Comparison of ENCODE assay signal across 8 cellular contexts in genomic region chr21:25573409-25574206, GRCh38. TPM values are rescaled to one million over a fixed set of nuclear protein-coding genes. Genes with fewer than 3 reads are reported as not detected.
DNase-seq lines count a peak whose midpoint lies in the region; ATAC-seq, FAIRE-seq and TF ChIP-seq lines count a peak whose summit lies in the region.

No MANE protein-coding gene starts in this region.

- intact Hi-C loops in uterus (cut with DNase I; ENCODE audit: low total_unique reads): no loop called here

- no peak overlapping the region for H3K4me3 ChIP-seq in A549
- H3K4me3 ChIP-seq in WERI-Rb-1 (ENCODE audit: low read depth, low read length): no peak overlapping the region
- H3K4me3 ChIP-seq in uterus: no peak overlapping the region

- no peaks in the 10 kb centered on the region for H3K27me3 Mint-ChIP-seq in chondrocyte (ENCODE audit: low read depth)

- H3K9me3 ChIP-seq in A549: no peaks in the 10 kb centered on the region
- H3K9me3 ChIP-seq in WERI-Rb-1 (ENCODE audit: severe bottlenecking): no peaks in the 10 kb centered on the region
- H3K9me3 ChIP-seq in uterus: no peaks in the 10 kb centered on the region

- H3K36me3 ChIP-seq in WERI-Rb-1: peaks cover 9% of the 10 kb centered on the region
- H3K36me3 ChIP-seq in uterus: no peaks in the 10 kb centered on the region

- no peak for TF ChIP-seq EP300 in A549 (IDR thresholded peaks at IDR 0.05)

- TF ChIP-seq RAD21 in A549 (conservative IDR thresholded peaks at IDR 0.05 in 1 of 2, IDR thresholded peaks at IDR 0.05 in 1 of 2): no peak

- no peak overlapping the region for H3K27ac ChIP-seq in A549
- H3K27ac ChIP-seq in WERI-Rb-1: no peak overlapping the region
- no peak overlapping the region for H3K27ac ChIP-seq in uterus

- peak overlapping the region; percentile 66 for H3K4me2 ChIP-seq in A549

- peak; percentile 7 for FAIRE-seq in A549 (lab: Jason Lieb, UNC)

- no peak overlapping the region for H3K4me3 Mint-ChIP-seq in chondrocyte (ENCODE audit: unreplicated experiment)

- no peaks in the 10 kb centered on the region for H3K36me3 Mint-ChIP-seq in chondrocyte (ENCODE audit: low read depth)

- TF ChIP-seq CTCF in A549 (IDR thresholded peaks at IDR 0.05) (no peak), chondrocyte (IDR thresholded peaks at IDR 0.05) (peak; percentile 36), WERI-Rb-1 (IDR thresholded peaks at IDR 0.05; ENCODE audit: low read depth, low read length) (no peak), uterus (IDR thresholded peaks at IDR 0.05) (no peak)

- peak; percentile 67 to 80; a peak in 5 of 6 replicates for ATAC-seq in A549
- ATAC-seq in GM18517 (IDR thresholded peaks at IDR 0.05; ENCODE audit: unreplicated experiment): peak; percentile 30
- peak; percentile 15 for ATAC-seq in HG03558 (IDR thresholded peaks at IDR 0.05; ENCODE audit: extremely low read depth, unreplicated experiment)

- H3K27ac Mint-ChIP-seq in chondrocyte (ENCODE audit: unreplicated experiment): peak overlapping the region; percentile 74

- WGBS in A549 (ENCODE audit: missing lambda C conversion rate): 51% methylated on average over 6 of the region's 6 CpGs

- TF ChIP-seq POLR2A in A549 (IDR thresholded peaks at IDR 0.05; ENCODE audit: low read length) (no peak), uterus (IDR thresholded peaks at IDR 0.05) (no peak)

- peak; percentile 23 to 29 for DNase-seq in A549 (ENCODE audit: low read depth in 1 of 2, low spot score in 1 of 2)
- peak; percentile 69 for DNase-seq in T1000 (lab: John Stamatoyannopoulos, UW)
- no peak for DNase-seq in chondrocyte (ENCODE audit: low spot score)
- peak; percentile 98 for DNase-seq in renal cortical epithelial cell (ENCODE audit: low read depth)
- no peak for DNase-seq in WERI-Rb-1
- DNase-seq in uterus: no peak

- CTCF ChIA-PET in A549 (lab: Yijun Ruan, JAX): no interaction called here

- H3K4me1 Mint-ChIP-seq in chondrocyte (ENCODE audit: low read depth): peaks cover 50% of the 10 kb centered on the region

- H3K4me1 ChIP-seq in A549 (peaks cover 12% of the 10 kb centered on the region), uterus (no peaks in the 10 kb centered on the region)

- H3K27me3 ChIP-seq in WERI-Rb-1 (ENCODE audit: insufficient read depth, low read depth, severe bottlenecking) (no peaks in the 10 kb centered on the region), uterus (no peaks in the 10 kb centered on the region)

- POLR2A ChIA-PET in A549 (lab: Yijun Ruan, JAX): interaction anchor here (0.6 kb wide), 1 partner anchor 78 kb away, joined by 5 read pairs; no protein-coding TSS in a partner anchor

- H3K9me3 Mint-ChIP-seq in chondrocyte (ENCODE audit: low read depth): no peaks in the 10 kb centered on the region

TF ChIP-seq in A549, 52 proteins besides CTCF, POLR2A, EP300 and RAD21:
- TF ChIP-seq FOSL2 (IDR thresholded peaks at IDR 0.05) (no peak), FOSL2 (CRISPR knock-in tag; IDR thresholded peaks at IDR 0.05) (peak; percentile 59), HEYL (CRISPR knock-in tag; IDR thresholded peaks at IDR 0.05) (no peak)

RNA-seq across cellular contexts. Expression of gene MRPL39, which starts 33.7 kb away (rescaled TPM):
- polyA plus RNA-seq in A549 (2011; rRNA removed) (28.2 and 43.7 TPM in 2 replicates), A549 (2017; fragmentation: RNase III; extraction: RNeasy Plus Mini Kit Qiagen cat#74134 plus additional on column Dnase treatment) (35.5 to 40.3 TPM (median 36.8 TPM) in 3 replicates)
- 16.0 and 17.0 TPM in 2 replicates for polyA plus RNA-seq in A549 (2012; cell fraction: cytosol; rRNA removed)
- polyA plus RNA-seq in A549 (2012; cell fraction: nucleus; rRNA removed): 5.2 and 5.4 TPM in 2 replicates
- 6.0 and 6.2 TPM in 2 replicates for polyA minus RNA-seq in A549 (2011; rRNA and poly(A)+ RNA removed)
- total RNA-seq in chondrocyte (21.0 to 22.7 TPM (median 21.5 TPM) in 3 replicates), renal cortical epithelial cell (34.2 and 76.1 TPM in 2 replicates), uterus (10 to 100 TPM; 10.3 to 55.1 (median 21.6) TPM)

Comparison
In these comparisons a context has a peak if more than half of its experiments do, and no peak if none do; other contexts are left out.
1. ATAC-seq: peak in every context shown above with its lines; median percentile 74 in A549; 30 in GM18517; 15 in HG03558.
2. DNase-seq: peak in A549 (2 of 2), T1000 (single experiment) and renal cortical epithelial cell (single experiment); none in chondrocyte (single experiment), WERI-Rb-1 (single experiment) and uterus (0 of 2).